Comparison of ENCODE assay signal across 34 cellular contexts in genomic region chr3:187623285-187623814, GRCh38. TPM values are rescaled to one million over a fixed set of nuclear protein-coding genes. Genes with fewer than 3 reads are reported as not detected.
DNase-seq lines count a peak whose midpoint lies in the region; ATAC-seq and TF ChIP-seq lines count a peak whose summit lies in the region.
"Had no signal": no experiment of that assay in that cellular context is flagged by ENCODE, and none has a peak within 500 bp of the region (broad histone marks: within the 10 kb centered on the region; RNA-seq: fewer than 3 reads in every experiment).

No MANE protein-coding gene starts in this region.

- no peaks in the 10 kb centered on the region for H3K36me3 Mint-ChIP-seq in activated CD4-positive, alpha-beta T cell treated with anti-CD3 and anti-CD28 coated beads for 36 hours (ENCODE audit: low read depth)
- no peaks in the 10 kb centered on the region for H3K36me3 Mint-ChIP-seq in stimulated activated memory B cell treated with anti-CD40 and anti-IgM and Interleukin-4, amounts not matched to agents 10 μg/mL and 1 μg/mL and 100 μg/mL, for 72 hours
- H3K36me3 Mint-ChIP-seq: brain; CD8-positive, alpha-beta memory T cell; IgD-negative memory B cell; naive thymus-derived CD8-positive, alpha-beta T cell had no signal

- intact Hi-C loops in activated CD4-positive, alpha-beta T cell treated with anti-CD3 and anti-CD28 coated beads for 36 hours (cut with DNase I, micrococcal nuclease): no loop called here
- intact Hi-C loops in A673 (cut with micrococcal nuclease; ENCODE audit: unreplicated experiment): no loop called here

- POLR2A ChIA-PET in activated CD4-positive, alpha-beta T cell treated with anti-CD3 and anti-CD28 coated beads for 36 hours (lab: Charles Lee): no interaction called here
- POLR2A ChIA-PET in A673 (lab: Charles Lee; ENCODE audit: low non-redundant PET): no interaction called here

- in situ Hi-C loops in GM13976 (cut with MboI; ENCODE audit: low sequenced_read_pairs, unreplicated experiment): no loop called here

- H3K4me1 ChIP-seq in A673 (ENCODE audit: insufficient read depth, low read length, poor library complexity, severe bottlenecking): no peaks in the 10 kb centered on the region
- H3K4me1 ChIP-seq: adrenal gland, esophagus squamous epithelium, gastrocnemius medialis, lower lobe of right lung, prostate gland, right lobe of liver, SJCRH30, transverse colon had no signal

- no peak overlapping the region for H3K4me3 Mint-ChIP-seq in activated CD4-positive, alpha-beta T cell treated with anti-CD3 and anti-CD28 coated beads for 36 hours
- no peak overlapping the region for H3K4me3 Mint-ChIP-seq in stimulated activated memory B cell treated with anti-CD40 and anti-IgM and Interleukin-4, amounts not matched to agents 10 μg/mL and 1 μg/mL and 100 μg/mL, for 72 hours
- H3K4me3 Mint-ChIP-seq: brain; CD8-positive, alpha-beta memory T cell; IgD-negative memory B cell; naive thymus-derived CD8-positive, alpha-beta T cell had no signal

- H3K9me3 ChIP-seq in A673 (ENCODE audit: low read depth, low read length, poor library complexity, severe bottlenecking): no peaks in the 10 kb centered on the region
- H3K9me3 ChIP-seq: adrenal gland, esophagus squamous epithelium, gastrocnemius medialis, lower lobe of right lung, prostate gland, right lobe of liver, SJCRH30, transverse colon had no signal

- H3K36me3 ChIP-seq in A673 (ENCODE audit: insufficient read depth, low read length, poor library complexity, severe bottlenecking): no peaks in the 10 kb centered on the region
- H3K36me3 ChIP-seq: adrenal gland, esophagus squamous epithelium, gastrocnemius medialis, lower lobe of right lung, prostate gland, right lobe of liver, SJCRH30, transverse colon had no signal

- no peaks in the 10 kb centered on the region for H3K4me1 Mint-ChIP-seq in activated CD4-positive, alpha-beta T cell treated with anti-CD3 and anti-CD28 coated beads for 36 hours
- peaks cover 2% of the 10 kb centered on the region for H3K4me1 Mint-ChIP-seq in stimulated activated memory B cell treated with anti-CD40 and anti-IgM and Interleukin-4, amounts not matched to agents 10 μg/mL and 1 μg/mL and 100 μg/mL, for 72 hours
- H3K4me1 Mint-ChIP-seq: CD8-positive, alpha-beta memory T cell; naive thymus-derived CD8-positive, alpha-beta T cell had no signal

- no peaks in the 10 kb centered on the region for H3K9me3 Mint-ChIP-seq in activated CD4-positive, alpha-beta T cell treated with anti-CD3 and anti-CD28 coated beads for 36 hours (ENCODE audit: low read depth)
- H3K9me3 Mint-ChIP-seq in stimulated activated memory B cell treated with anti-CD40 and anti-IgM and Interleukin-4, amounts not matched to agents 10 μg/mL and 1 μg/mL and 100 μg/mL, for 72 hours: no peaks in the 10 kb centered on the region
- H3K9me3 Mint-ChIP-seq: brain; CD8-positive, alpha-beta memory T cell; IgD-negative memory B cell; naive thymus-derived CD8-positive, alpha-beta T cell had no signal

- DNase-seq in activated CD4-positive, alpha-beta T cell treated with anti-CD3 and anti-CD28 coated beads for 36 hours: no peak
- no peak for DNase-seq in activated CD4-positive, alpha-beta T cell treated with anti-CD3 and anti-CD28 coated beads for 1 hour
- peak; percentile 8 for DNase-seq in SHP77 treated with DMSO at 0.1 percent for 48 hours (lab: John Stamatoyannopoulos, UW)
- DNase-seq in DMS153 (lab: John Stamatoyannopoulos, UW): no peak
- no peak for DNase-seq in A673 (ENCODE audit: low spot score)
- DNase-seq in GM13976 (ENCODE audit: low spot score): no peak
- DNase-seq: ACHN; activated naive CD4-positive, alpha-beta T cell; activated T-cell treated with anti-CD3 and anti-CD28 coated beads, Interleukin-2, amount 50 U/mL, for 48 hours; adrenal gland; CD8-positive, alpha-beta memory T cell; cerebellar nuclear complex; esophagus squamous epithelium; gastrocnemius medialis; hippocampal formation; lower lobe of right lung; naive thymus-derived CD8-positive, alpha-beta T cell; NCI-H2171; NCI-H526; occipital lobe; right lobe of liver; SJCRH30; stimulated activated CD4-positive, alpha-beta T cell treated with anti-CD3 and anti-CD28 coated beads, Interleukin-12 subunit alpha, Interleukin-12 subunit beta, amount 100 ng/mL, for 4 hours; stimulated activated CD4-positive, alpha-beta T cell treated with anti-CD3 and anti-CD28 coated beads, Interleukin-2, amount 100 ng/mL, for 48 hours; transverse colon had no signal

- H3K27ac ChIP-seq in A673 (ENCODE audit: low read depth, low read length, poor library complexity, severe bottlenecking): no peak overlapping the region
- H3K27ac ChIP-seq: adrenal gland, esophagus squamous epithelium, gastrocnemius medialis, lower lobe of right lung, prostate gland, right lobe of liver, SJCRH30, transverse colon had no signal

- BruUV-seq in A673 (replicated peaks; lab: Mats Ljungman, UMichigan): no TSS peak

- peaks cover 4% of the 10 kb centered on the region for H3K27me3 Mint-ChIP-seq in activated CD4-positive, alpha-beta T cell treated with anti-CD3 and anti-CD28 coated beads for 36 hours
- H3K27me3 Mint-ChIP-seq in stimulated activated memory B cell treated with anti-CD40 and anti-IgM and Interleukin-4, amounts not matched to agents 10 μg/mL and 1 μg/mL and 100 μg/mL, for 72 hours: peaks cover 11% of the 10 kb centered on the region

- TF ChIP-seq CTCF in A673 (conservative IDR thresholded peaks at IDR 0.05; ENCODE audit: low read depth, low read length) (no peak), GM13976 (IDR thresholded peaks at IDR 0.05; ENCODE audit: borderline replicate concordance, control extremely low read depth, extremely low read depth, insufficient read depth, missing control alignments) (no peak)

- H3K27me3 ChIP-seq in A673 (replicated peaks; ENCODE audit: insufficient read depth, low read depth, low read length, poor library complexity): peaks cover 21% of the 10 kb centered on the region
- H3K27me3 ChIP-seq: adrenal gland, gastrocnemius medialis, right lobe of liver, SJCRH30, transverse colon had no signal

- CTCF ChIA-PET in activated CD4-positive, alpha-beta T cell treated with anti-CD3 and anti-CD28 coated beads for 36 hours (lab: Charles Lee): interaction anchor here (1.4 to 3.1 kb wide), 2 partner anchors 57 to 304 kb away, joined by 6 to 14 read pairs; no protein-coding TSS in a partner anchor
- CTCF ChIA-PET in A673 (lab: Charles Lee): no interaction called here

- no peak overlapping the region for H3K4me3 ChIP-seq in A673 (ENCODE audit: low read depth, low read length, poor library complexity, severe bottlenecking)
- H3K4me3 ChIP-seq: adrenal gland, esophagus squamous epithelium, gastrocnemius medialis, lower lobe of right lung, prostate gland, right lobe of liver, SJCRH30, transverse colon had no signal

- peak; percentile 39 for ATAC-seq in activated CD4-positive, alpha-beta T cell treated with anti-CD3 and anti-CD28 coated beads for 36 hours
- ATAC-seq in GM18520 (IDR thresholded peaks at IDR 0.05; ENCODE audit: unreplicated experiment): peak; percentile 52
- peak; percentile 74 for ATAC-seq in stimulated activated memory B cell treated with anti-CD40 and anti-IgM and Interleukin-4, amounts not matched to agents 10 μg/mL and 1 μg/mL and 100 μg/mL, for 72 hours
- ATAC-seq: gastrocnemius medialis; lower lobe of right lung; naive thymus-derived CD8-positive, alpha-beta T cell; right lobe of liver had no signal

- no peak overlapping the region for H3K27ac Mint-ChIP-seq in activated CD4-positive, alpha-beta T cell treated with anti-CD3 and anti-CD28 coated beads for 36 hours
- no peak overlapping the region for H3K27ac Mint-ChIP-seq in stimulated activated memory B cell treated with anti-CD40 and anti-IgM and Interleukin-4, amounts not matched to agents 10 μg/mL and 1 μg/mL and 100 μg/mL, for 72 hours
- H3K27ac Mint-ChIP-seq: brain; CD8-positive, alpha-beta memory T cell; IgD-negative memory B cell; naive thymus-derived CD8-positive, alpha-beta T cell had no signal

RNA-seq across cellular contexts. Expression of gene SST, which starts 46.8 kb away (rescaled TPM):
- not detected for total RNA-seq in activated CD4-positive, alpha-beta T cell treated with anti-CD3 and anti-CD28 coated beads for 36 hours
- total RNA-seq in A673 (2021): not detected in 2 replicates
- total RNA-seq: CD8-positive, alpha-beta memory T cell; dermis microvascular lymphatic vessel endothelial cell; esophagus squamous epithelium; gastrocnemius medialis; H1; HT-29; lower lobe of right lung; naive thymus-derived CD8-positive, alpha-beta T cell; prostate gland; right lobe of liver; RPMI7951; SJCRH30 had no signal
